ENCODE assay signal across 1 cellular context in genomic region chr1:156502396-156502748, GRCh38.
TF ChIP-seq lines count a peak whose summit lies in the region.

No MANE protein-coding gene starts in this region.

TF ChIP-seq in K562, 482 proteins besides CTCF, POLR2A, EP300 and RAD21 (continued from another document):
- TF ChIP-seq, protein P1, sequence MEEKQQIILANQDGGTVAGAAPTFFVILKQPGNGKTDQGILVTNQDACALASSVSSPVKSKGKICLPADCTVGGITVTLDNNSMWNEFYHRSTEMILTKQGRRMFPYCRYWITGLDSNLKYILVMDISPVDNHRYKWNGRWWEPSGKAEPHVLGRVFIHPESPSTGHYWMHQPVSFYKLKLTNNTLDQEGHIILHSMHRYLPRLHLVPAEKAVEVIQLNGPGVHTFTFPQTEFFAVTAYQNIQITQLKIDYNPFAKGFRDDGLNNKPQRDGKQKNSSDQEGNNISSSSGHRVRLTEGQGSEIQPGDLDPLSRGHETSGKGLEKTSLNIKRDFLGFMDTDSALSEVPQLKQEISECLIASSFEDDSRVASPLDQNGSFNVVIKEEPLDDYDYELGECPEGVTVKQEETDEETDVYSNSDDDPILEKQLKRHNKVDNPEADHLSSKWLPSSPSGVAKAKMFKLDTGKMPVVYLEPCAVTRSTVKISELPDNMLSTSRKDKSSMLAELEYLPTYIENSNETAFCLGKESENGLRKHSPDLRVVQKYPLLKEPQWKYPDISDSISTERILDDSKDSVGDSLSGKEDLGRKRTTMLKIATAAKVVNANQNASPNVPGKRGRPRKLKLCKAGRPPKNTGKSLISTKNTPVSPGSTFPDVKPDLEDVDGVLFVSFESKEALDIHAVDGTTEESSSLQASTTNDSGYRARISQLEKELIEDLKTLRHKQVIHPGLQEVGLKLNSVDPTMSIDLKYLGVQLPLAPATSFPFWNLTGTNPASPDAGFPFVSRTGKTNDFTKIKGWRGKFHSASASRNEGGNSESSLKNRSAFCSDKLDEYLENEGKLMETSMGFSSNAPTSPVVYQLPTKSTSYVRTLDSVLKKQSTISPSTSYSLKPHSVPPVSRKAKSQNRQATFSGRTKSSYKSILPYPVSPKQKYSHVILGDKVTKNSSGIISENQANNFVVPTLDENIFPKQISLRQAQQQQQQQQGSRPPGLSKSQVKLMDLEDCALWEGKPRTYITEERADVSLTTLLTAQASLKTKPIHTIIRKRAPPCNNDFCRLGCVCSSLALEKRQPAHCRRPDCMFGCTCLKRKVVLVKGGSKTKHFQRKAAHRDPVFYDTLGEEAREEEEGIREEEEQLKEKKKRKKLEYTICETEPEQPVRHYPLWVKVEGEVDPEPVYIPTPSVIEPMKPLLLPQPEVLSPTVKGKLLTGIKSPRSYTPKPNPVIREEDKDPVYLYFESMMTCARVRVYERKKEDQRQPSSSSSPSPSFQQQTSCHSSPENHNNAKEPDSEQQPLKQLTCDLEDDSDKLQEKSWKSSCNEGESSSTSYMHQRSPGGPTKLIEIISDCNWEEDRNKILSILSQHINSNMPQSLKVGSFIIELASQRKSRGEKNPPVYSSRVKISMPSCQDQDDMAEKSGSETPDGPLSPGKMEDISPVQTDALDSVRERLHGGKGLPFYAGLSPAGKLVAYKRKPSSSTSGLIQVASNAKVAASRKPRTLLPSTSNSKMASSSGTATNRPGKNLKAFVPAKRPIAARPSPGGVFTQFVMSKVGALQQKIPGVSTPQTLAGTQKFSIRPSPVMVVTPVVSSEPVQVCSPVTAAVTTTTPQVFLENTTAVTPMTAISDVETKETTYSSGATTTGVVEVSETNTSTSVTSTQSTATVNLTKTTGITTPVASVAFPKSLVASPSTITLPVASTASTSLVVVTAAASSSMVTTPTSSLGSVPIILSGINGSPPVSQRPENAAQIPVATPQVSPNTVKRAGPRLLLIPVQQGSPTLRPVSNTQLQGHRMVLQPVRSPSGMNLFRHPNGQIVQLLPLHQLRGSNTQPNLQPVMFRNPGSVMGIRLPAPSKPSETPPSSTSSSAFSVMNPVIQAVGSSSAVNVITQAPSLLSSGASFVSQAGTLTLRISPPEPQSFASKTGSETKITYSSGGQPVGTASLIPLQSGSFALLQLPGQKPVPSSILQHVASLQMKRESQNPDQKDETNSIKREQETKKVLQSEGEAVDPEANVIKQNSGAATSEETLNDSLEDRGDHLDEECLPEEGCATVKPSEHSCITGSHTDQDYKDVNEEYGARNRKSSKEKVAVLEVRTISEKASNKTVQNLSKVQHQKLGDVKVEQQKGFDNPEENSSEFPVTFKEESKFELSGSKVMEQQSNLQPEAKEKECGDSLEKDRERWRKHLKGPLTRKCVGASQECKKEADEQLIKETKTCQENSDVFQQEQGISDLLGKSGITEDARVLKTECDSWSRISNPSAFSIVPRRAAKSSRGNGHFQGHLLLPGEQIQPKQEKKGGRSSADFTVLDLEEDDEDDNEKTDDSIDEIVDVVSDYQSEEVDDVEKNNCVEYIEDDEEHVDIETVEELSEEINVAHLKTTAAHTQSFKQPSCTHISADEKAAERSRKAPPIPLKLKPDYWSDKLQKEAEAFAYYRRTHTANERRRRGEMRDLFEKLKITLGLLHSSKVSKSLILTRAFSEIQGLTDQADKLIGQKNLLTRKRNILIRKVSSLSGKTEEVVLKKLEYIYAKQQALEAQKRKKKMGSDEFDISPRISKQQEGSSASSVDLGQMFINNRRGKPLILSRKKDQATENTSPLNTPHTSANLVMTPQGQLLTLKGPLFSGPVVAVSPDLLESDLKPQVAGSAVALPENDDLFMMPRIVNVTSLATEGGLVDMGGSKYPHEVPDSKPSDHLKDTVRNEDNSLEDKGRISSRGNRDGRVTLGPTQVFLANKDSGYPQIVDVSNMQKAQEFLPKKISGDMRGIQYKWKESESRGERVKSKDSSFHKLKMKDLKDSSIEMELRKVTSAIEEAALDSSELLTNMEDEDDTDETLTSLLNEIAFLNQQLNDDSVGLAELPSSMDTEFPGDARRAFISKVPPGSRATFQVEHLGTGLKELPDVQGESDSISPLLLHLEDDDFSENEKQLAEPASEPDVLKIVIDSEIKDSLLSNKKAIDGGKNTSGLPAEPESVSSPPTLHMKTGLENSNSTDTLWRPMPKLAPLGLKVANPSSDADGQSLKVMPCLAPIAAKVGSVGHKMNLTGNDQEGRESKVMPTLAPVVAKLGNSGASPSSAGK (IDR thresholded peaks at IDR 0.05): 0 out of 2 replicates have a peak, but pooled peaks have one; percentile 4
- TF ChIP-seq PML (IDR thresholded peaks at IDR 0.05; ENCODE audit: low read length): no peak
